ENCODE assay signal across 3 cellular contexts in the genomic region with DNA sequence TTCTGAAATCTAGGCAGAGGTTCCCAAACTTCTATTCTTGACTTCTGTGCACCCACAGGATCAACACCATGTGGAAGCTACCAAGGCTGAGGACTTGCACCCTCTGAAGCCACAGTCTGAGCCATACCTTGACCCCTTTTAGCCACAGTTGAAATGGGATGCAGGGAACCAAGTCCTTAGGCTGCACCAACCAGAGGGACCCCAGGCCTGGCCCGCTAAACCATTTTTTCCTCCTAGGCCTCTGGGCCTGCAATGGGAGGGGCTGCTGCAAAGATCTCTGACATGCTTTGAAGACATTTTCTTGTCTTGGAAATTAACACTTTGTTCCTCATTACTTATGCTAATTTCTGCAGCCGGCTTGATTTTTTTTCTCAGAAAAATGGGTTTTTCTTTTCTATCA.
TF ChIP-seq lines count a peak whose summit lies in the region.

No MANE protein-coding gene starts in this region.

TF ChIP-seq in A549, 52 proteins besides CTCF, POLR2A, EP300 and RAD21 (continued from another document):
- TF ChIP-seq SREBF2 (IDR thresholded peaks at IDR 0.05) = no peak
- no peak for TF ChIP-seq KDM1A (IDR thresholded peaks at IDR 0.05; ENCODE audit: low read depth)
- TF ChIP-seq NR3C1 (IDR thresholded peaks at IDR 0.05) = no peak
- TF ChIP-seq TFCP2L1 (CRISPR knock-in tag; IDR thresholded peaks at IDR 0.05) = no peak
- TF ChIP-seq ZFP36 (IDR thresholded peaks at IDR 0.05; ENCODE audit: borderline replicate concordance, partially characterized antibody) = peak; percentile 33
- TF ChIP-seq RCOR1 (IDR thresholded peaks at IDR 0.05; ENCODE audit: low read depth, low read length) = no peak

TF ChIP-seq in HEK293, 187 proteins besides CTCF, POLR2A, EP300 and RAD21 (continued from another document):
- TF ChIP-seq SETDB1 (IDR thresholded peaks at IDR 0.05; ENCODE audit: insufficient read length, low read length) (peak; percentile 44), YY1 (tag by site-specific recombination; IDR thresholded peaks at IDR 0.05) (no peak)

TF ChIP-seq in K562, 482 proteins besides CTCF, POLR2A, EP300 and RAD21:
- TF ChIP-seq CBX3 (IDR thresholded peaks at IDR 0.05; ENCODE audit: borderline replicate concordance in 1 of 2, low read length in 2 of 2) = peak in 1 of 2 experiments; percentile 83; a peak in 2 of 3 replicates
- TF ChIP-seq TRIM28 (IDR thresholded peaks at IDR 0.05) = peak; percentile 68; the same call in 1 of the 2 replicates
- TF ChIP-seq ZNF146 (CRISPR knock-in tag; IDR thresholded peaks at IDR 0.05; ENCODE audit: unreplicated experiment) = no peak
- no peak for TF ChIP-seq KDM1A (IDR thresholded peaks at IDR 0.05)
- TF ChIP-seq CBX5 (IDR thresholded peaks at IDR 0.05; ENCODE audit: borderline replicate concordance, low read depth) = 0 out of 2 replicates have a peak, but pooled peaks have one; percentile 16
- TF ChIP-seq, protein P1, sequence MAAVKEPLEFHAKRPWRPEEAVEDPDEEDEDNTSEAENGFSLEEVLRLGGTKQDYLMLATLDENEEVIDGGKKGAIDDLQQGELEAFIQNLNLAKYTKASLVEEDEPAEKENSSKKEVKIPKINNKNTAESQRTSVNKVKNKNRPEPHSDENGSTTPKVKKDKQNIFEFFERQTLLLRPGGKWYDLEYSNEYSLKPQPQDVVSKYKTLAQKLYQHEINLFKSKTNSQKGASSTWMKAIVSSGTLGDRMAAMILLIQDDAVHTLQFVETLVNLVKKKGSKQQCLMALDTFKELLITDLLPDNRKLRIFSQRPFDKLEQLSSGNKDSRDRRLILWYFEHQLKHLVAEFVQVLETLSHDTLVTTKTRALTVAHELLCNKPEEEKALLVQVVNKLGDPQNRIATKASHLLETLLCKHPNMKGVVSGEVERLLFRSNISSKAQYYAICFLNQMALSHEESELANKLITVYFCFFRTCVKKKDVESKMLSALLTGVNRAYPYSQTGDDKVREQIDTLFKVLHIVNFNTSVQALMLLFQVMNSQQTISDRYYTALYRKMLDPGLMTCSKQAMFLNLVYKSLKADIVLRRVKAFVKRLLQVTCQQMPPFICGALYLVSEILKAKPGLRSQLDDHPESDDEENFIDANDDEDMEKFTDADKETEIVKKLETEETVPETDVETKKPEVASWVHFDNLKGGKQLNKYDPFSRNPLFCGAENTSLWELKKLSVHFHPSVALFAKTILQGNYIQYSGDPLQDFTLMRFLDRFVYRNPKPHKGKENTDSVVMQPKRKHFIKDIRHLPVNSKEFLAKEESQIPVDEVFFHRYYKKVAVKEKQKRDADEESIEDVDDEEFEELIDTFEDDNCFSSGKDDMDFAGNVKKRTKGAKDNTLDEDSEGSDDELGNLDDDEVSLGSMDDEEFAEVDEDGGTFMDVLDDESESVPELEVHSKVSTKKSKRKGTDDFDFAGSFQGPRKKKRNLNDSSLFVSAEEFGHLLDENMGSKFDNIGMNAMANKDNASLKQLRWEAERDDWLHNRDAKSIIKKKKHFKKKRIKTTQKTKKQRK (IDR thresholded peaks at IDR 0.05; ENCODE audit: borderline replicate concordance, low read depth, low read length) = peak; percentile 64; the same call in 1 of the 2 replicates
- TF ChIP-seq ZFP36 (IDR thresholded peaks at IDR 0.05; ENCODE audit: low read depth, low read length, partially characterized antibody) = peak; percentile 81
- TF ChIP-seq, protein P2, sequence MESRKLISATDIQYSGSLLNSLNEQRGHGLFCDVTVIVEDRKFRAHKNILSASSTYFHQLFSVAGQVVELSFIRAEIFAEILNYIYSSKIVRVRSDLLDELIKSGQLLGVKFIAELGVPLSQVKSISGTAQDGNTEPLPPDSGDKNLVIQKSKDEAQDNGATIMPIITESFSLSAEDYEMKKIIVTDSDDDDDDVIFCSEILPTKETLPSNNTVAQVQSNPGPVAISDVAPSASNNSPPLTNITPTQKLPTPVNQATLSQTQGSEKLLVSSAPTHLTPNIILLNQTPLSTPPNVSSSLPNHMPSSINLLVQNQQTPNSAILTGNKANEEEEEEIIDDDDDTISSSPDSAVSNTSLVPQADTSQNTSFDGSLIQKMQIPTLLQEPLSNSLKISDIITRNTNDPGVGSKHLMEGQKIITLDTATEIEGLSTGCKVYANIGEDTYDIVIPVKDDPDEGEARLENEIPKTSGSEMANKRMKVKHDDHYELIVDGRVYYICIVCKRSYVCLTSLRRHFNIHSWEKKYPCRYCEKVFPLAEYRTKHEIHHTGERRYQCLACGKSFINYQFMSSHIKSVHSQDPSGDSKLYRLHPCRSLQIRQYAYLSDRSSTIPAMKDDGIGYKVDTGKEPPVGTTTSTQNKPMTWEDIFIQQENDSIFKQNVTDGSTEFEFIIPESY (CRISPR knock-in tag; IDR thresholded peaks at IDR 0.05) = peak; percentile 97
- TF ChIP-seq, protein P3, sequence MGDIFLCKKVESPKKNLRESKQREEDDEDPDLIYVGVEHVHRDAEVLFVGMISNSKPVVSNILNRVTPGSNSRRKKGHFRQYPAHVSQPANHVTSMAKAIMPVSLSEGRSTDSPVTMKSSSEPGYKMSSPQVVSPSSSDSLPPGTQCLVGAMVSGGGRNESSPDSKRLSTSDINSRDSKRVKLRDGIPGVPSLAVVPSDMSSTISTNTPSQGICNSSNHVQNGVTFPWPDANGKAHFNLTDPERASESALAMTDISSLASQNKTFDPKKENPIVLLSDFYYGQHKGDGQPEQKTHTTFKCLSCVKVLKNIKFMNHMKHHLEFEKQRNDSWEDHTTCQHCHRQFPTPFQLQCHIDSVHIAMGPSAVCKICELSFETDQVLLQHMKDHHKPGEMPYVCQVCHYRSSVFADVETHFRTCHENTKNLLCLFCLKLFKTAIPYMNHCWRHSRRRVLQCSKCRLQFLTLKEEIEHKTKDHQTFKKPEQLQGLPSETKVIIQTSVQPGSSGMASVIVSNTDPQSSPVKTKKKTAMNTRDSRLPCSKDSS (IDR thresholded peaks at IDR 0.05; ENCODE audit: low read depth, partially characterized antibody) = peak; percentile 58
